Comparison of ENCODE assay signal across 9 cellular contexts in the genomic region with DNA sequence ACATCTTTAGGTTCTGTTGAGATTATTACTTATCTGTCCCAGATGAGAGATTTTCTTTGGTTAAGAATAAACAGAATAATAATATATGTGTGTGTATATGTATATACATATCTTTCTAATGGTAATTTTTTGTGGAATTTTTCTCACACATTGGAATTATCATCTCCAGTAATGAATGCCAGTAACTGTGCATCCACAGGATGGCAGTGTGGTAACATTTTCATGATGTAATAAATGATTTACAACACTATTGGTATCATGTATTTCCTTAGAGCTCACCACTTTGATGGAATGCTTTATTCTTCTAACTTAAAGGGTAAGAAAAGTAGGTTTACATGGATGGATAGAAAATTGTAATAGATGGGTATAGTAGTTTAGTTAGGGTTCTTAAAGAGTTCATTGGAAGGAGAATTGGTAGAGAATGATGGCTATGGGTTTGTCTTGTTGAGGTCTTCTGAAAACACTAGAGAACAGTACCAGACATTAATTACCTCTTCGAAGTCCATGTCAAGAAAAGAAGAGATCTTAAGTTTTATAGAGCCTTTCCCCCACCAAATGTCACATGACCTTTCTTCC.
DNase-seq lines count a peak whose midpoint lies in the region; ATAC-seq and TF ChIP-seq lines count a peak whose summit lies in the region.
"Had no signal": no experiment of that assay in that cellular context is flagged by ENCODE, and none has a peak within 500 bp of the region (broad histone marks: within the 10 kb centered on the region; RNA-seq: fewer than 3 reads in every experiment).

No MANE protein-coding gene starts in this region.

- no peaks in the 10 kb centered on the region for H3K27me3 ChIP-seq in A673 (replicated peaks; ENCODE audit: insufficient read depth, low read depth, low read length, poor library complexity)
- no peaks in the 10 kb centered on the region for H3K27me3 ChIP-seq in HAP-1 (ENCODE audit: low read depth)

- CTCF ChIA-PET in A673 (lab: Charles Lee) = interaction anchor here (1.0 kb wide), 1 partner anchor 408 kb away, joined by 3 read pairs; no protein-coding TSS in a partner anchor
- CTCF ChIA-PET in activated CD4-positive, alpha-beta memory T cell treated with anti-CD3 and anti-CD28 coated beads, Interleukin-2, amount 10 ng/mL, durations not matched to agents 7 days and 5 days (lab: Charles Lee) = no interaction called here

- H3K4me3 Mint-ChIP-seq in activated CD4-positive, alpha-beta memory T cell treated with anti-CD3 and anti-CD28 coated beads, Interleukin-2, amount 10 ng/mL, durations not matched to agents 7 days and 5 days = no peak overlapping the region
- H3K4me3 Mint-ChIP-seq: activated naive CD8-positive, alpha-beta T cell treated with anti-CD3 and anti-CD28 coated beads, Interleukin-2, amount 10 ng/mL, durations not matched to agents 7 days and 5 days had no signal

- no peak overlapping the region for H3K27ac ChIP-seq in A673 (ENCODE audit: low read depth, low read length, poor library complexity, severe bottlenecking)

- no TSS peak for BruUV-seq in A673 (replicated peaks; lab: Mats Ljungman, UMichigan)

- H3K4me3 ChIP-seq in A673 (ENCODE audit: low read depth, low read length, poor library complexity, severe bottlenecking) (no peak overlapping the region), HAP-1 (no peak overlapping the region)

- H3K9me3 ChIP-seq in A673 (ENCODE audit: low read depth, low read length, poor library complexity, severe bottlenecking) (peaks cover 4% of the 10 kb centered on the region), HAP-1 (peaks cover 7% of the 10 kb centered on the region)

- H3K4me1 ChIP-seq in A673 (ENCODE audit: insufficient read depth, low read length, poor library complexity, severe bottlenecking) (no peaks in the 10 kb centered on the region), HAP-1 (peaks cover 30% of the 10 kb centered on the region)

- no peaks in the 10 kb centered on the region for H3K27me3 Mint-ChIP-seq in activated CD4-positive, alpha-beta memory T cell treated with anti-CD3 and anti-CD28 coated beads, Interleukin-2, amount 10 ng/mL, durations not matched to agents 7 days and 5 days
- H3K27me3 Mint-ChIP-seq: activated naive CD8-positive, alpha-beta T cell treated with anti-CD3 and anti-CD28 coated beads, Interleukin-2, amount 10 ng/mL, durations not matched to agents 7 days and 5 days had no signal

- H3K36me3 Mint-ChIP-seq in activated CD4-positive, alpha-beta memory T cell treated with anti-CD3 and anti-CD28 coated beads, Interleukin-2, amount 10 ng/mL, durations not matched to agents 7 days and 5 days (ENCODE audit: low read depth) = peaks cover 82% of the 10 kb centered on the region

- intact Hi-C loops in A673 (cut with micrococcal nuclease; ENCODE audit: unreplicated experiment) = loop anchor here (2.0 kb wide), 1 partner anchor 158 kb away; no protein-coding TSS in a partner anchor

- in situ Hi-C loops in HAP-1 (cut with MboI; ENCODE audit: low sequenced_read_pairs) = loop anchor here (25.0 kb wide), 1 partner anchor 527 kb away; no protein-coding TSS in a partner anchor

- H3K27ac Mint-ChIP-seq in activated CD4-positive, alpha-beta memory T cell treated with anti-CD3 and anti-CD28 coated beads, Interleukin-2, amount 10 ng/mL, durations not matched to agents 7 days and 5 days = no peak overlapping the region
- H3K27ac Mint-ChIP-seq: activated naive CD8-positive, alpha-beta T cell treated with anti-CD3 and anti-CD28 coated beads, Interleukin-2, amount 10 ng/mL, durations not matched to agents 7 days and 5 days had no signal

- POLR2A ChIA-PET in A673 (lab: Charles Lee; ENCODE audit: low non-redundant PET) = no interaction called here
- POLR2A ChIA-PET in activated CD4-positive, alpha-beta memory T cell treated with anti-CD3 and anti-CD28 coated beads, Interleukin-2, amount 10 ng/mL, durations not matched to agents 7 days and 5 days (lab: Charles Lee) = no interaction called here

- ATAC-seq in HG03378 (IDR thresholded peaks at IDR 0.05; ENCODE audit: unreplicated experiment) = no peak
- ATAC-seq in HG03565 (IDR thresholded peaks at IDR 0.05; ENCODE audit: unreplicated experiment) = no peak

- H3K4me1 Mint-ChIP-seq in activated CD4-positive, alpha-beta memory T cell treated with anti-CD3 and anti-CD28 coated beads, Interleukin-2, amount 10 ng/mL, durations not matched to agents 7 days and 5 days = peaks cover 36% of the 10 kb centered on the region

- peaks cover 17% of the 10 kb centered on the region for H3K9me3 Mint-ChIP-seq in activated CD4-positive, alpha-beta memory T cell treated with anti-CD3 and anti-CD28 coated beads, Interleukin-2, amount 10 ng/mL, durations not matched to agents 7 days and 5 days

- H3K36me3 ChIP-seq in A673 (ENCODE audit: insufficient read depth, low read length, poor library complexity, severe bottlenecking) (peaks cover 3% of the 10 kb centered on the region), HAP-1 (replicated peaks) (no peaks in the 10 kb centered on the region; the same call in 1 of the 2 replicates)

- DNase-seq in A673 (ENCODE audit: low spot score) (peak; percentile 60), HAP-1 (ENCODE audit: low spot score in 2 of 2) (peak; percentile 47 to 54), amniotic epithelial cell (ENCODE audit: low read depth) (peak; percentile 57), iris pigment epithelial cell (ENCODE audit: low read depth) (peak; percentile 62), NCI-H187 treated with DMSO at 0.1 percent for 48 hours (lab: John Stamatoyannopoulos, UW) (no peak)
- DNase-seq in activated CD4-positive, alpha-beta memory T cell treated with anti-CD3 and anti-CD28 coated beads, Interleukin-2, amount 10 ng/mL, durations not matched to agents 7 days and 5 days = no peak
- DNase-seq: activated naive CD8-positive, alpha-beta T cell treated with anti-CD3 and anti-CD28 coated beads, Interleukin-2, amount 10 ng/mL, durations not matched to agents 7 days and 5 days had no signal

- TF ChIP-seq CTCF in A673 (conservative IDR thresholded peaks at IDR 0.05; ENCODE audit: low read depth, low read length) = peak; percentile 72

Comparison
In these comparisons a context has a peak if more than half of its experiments do, and no peak if none do; other contexts are left out.
1. DNase-seq: peak in A673 (single experiment), HAP-1 (2 of 2), amniotic epithelial cell (single experiment) and iris pigment epithelial cell (single experiment); none in activated CD4-positive, alpha-beta memory T cell treated with anti-CD3 and anti-CD28 coated beads, Interleukin-2, amount 10 ng/mL, durations not matched to agents 7 days and 5 days (single experiment) and NCI-H187 treated with DMSO at 0.1 percent for 48 hours (single experiment).